In the genomic region with DNA sequence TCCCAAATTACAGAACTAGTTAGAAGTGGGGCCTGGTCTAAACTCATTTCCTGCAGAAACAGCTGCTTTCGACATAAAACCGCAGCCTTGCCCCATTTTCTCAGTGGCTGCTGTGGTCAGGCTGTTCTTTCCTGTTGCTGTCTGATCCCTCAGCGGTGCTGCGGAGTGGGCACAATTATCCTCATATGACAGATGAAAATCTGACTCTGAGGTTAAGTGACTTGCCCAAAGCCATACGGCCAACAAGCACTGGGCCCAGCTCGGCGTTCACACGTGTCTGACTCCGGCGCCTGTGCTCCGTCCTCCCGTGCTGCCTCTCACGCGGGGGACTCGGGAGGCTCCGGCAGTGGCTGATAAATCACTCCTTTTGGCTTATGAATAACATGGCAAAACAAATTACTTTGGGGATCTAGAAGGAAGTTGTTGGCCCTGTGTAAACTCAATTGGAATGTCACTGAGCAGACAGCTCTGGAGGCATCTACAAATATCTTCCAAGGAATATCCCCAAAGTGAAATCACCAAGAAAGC, we compare ENCODE assay signal across 8 cellular contexts.
A peak's percentile ranks its signal among the peaks of the same experiment; 100 is the strongest.
DNase-seq lines count a peak whose midpoint lies in the region; ATAC-seq and TF ChIP-seq lines count a peak whose summit lies in the region.

No MANE protein-coding gene starts in this region.

- peak; percentile 73 to 75 for ATAC-seq in CD4-positive, CD25-positive, alpha-beta regulatory T cell (ENCODE audit: low read depth in 2 of 2)
- ATAC-seq in HG02885 (IDR thresholded peaks at IDR 0.05; ENCODE audit: poor library complexity, unreplicated experiment) (peak; percentile 57), lung (ENCODE audit: insufficient read depth, low FRiP score) (peak; percentile 76), GM18861 (IDR thresholded peaks at IDR 0.05; ENCODE audit: unreplicated experiment) (no peak)
- ATAC-seq in activated naive CD8-positive, alpha-beta T cell treated with anti-CD3 and anti-CD28 coated beads, Interleukin-2, amount 10 ng/mL, durations not matched to agents 7 days and 5 days (ENCODE audit: low read depth): peak; percentile 72

- 39 to 57% methylated on average over 16 of the region's 16 CpGs for WGBS in lung, 2 donors

- no peaks in the 10 kb centered on the region for H3K27me3 ChIP-seq in CD4-positive, CD25-positive, alpha-beta regulatory T cell (ENCODE audit: control insufficient read depth, insufficient read depth, low read length)
- H3K27me3 ChIP-seq in lung (ENCODE audit: control insufficient read depth, insufficient read depth): no peaks in the 10 kb centered on the region

- H3K36me3 Mint-ChIP-seq in CD4-positive, CD25-positive, alpha-beta regulatory T cell: peaks cover 7% of the 10 kb centered on the region
- peaks cover 50% of the 10 kb centered on the region for H3K36me3 Mint-ChIP-seq in activated naive CD8-positive, alpha-beta T cell treated with anti-CD3 and anti-CD28 coated beads, Interleukin-2, amount 10 ng/mL, durations not matched to agents 7 days and 5 days

- no peaks in the 10 kb centered on the region for H3K9me3 ChIP-seq in CD4-positive, CD25-positive, alpha-beta regulatory T cell (ENCODE audit: control insufficient read depth in 2 of 2, low read length in 2 of 2)
- H3K9me3 ChIP-seq in lung (ENCODE audit: control insufficient read depth in 2 of 2, insufficient read depth in 1 of 2, low read length in 1 of 2): no peaks in the 10 kb centered on the region

- peaks cover 55% of the 10 kb centered on the region for H3K4me1 ChIP-seq in CD4-positive, CD25-positive, alpha-beta regulatory T cell (ENCODE audit: control insufficient read depth, insufficient read depth, low read length, poor library complexity, severe bottlenecking)
- H3K4me1 ChIP-seq in lung (ENCODE audit: control insufficient read depth in 2 of 2, insufficient read depth in 2 of 2, low read length in 2 of 2): peaks cover 0 to 5% of the 10 kb centered on the region in 2 donors

- H3K4me1 Mint-ChIP-seq in CD4-positive, CD25-positive, alpha-beta regulatory T cell: peaks cover 22 to 80% (median 63%) of the 10 kb centered on the region in 4 donors
- H3K4me1 Mint-ChIP-seq in activated naive CD8-positive, alpha-beta T cell treated with anti-CD3 and anti-CD28 coated beads, Interleukin-2, amount 10 ng/mL, durations not matched to agents 7 days and 5 days: peaks cover 70% of the 10 kb centered on the region

- peak overlapping the region; percentile 72 for H3K4me3 ChIP-seq in CD4-positive, CD25-positive, alpha-beta regulatory T cell (ENCODE audit: low read depth, low read length)
- no peak overlapping the region for H3K4me3 ChIP-seq in lung

- peaks cover 5% of the 10 kb centered on the region for H3K27me3 Mint-ChIP-seq in CD4-positive, CD25-positive, alpha-beta regulatory T cell
- no peaks in the 10 kb centered on the region for H3K27me3 Mint-ChIP-seq in activated naive CD8-positive, alpha-beta T cell treated with anti-CD3 and anti-CD28 coated beads, Interleukin-2, amount 10 ng/mL, durations not matched to agents 7 days and 5 days

- DNase-seq in CD4-positive, CD25-positive, alpha-beta regulatory T cell: peak; percentile 51 to 93 (median 77)
- DNase-seq in T-helper 1 cell: peak; percentile 48 to 92 (median 59)
- peak; percentile 81 for DNase-seq in activated naive CD8-positive, alpha-beta T cell treated with anti-CD3 and anti-CD28 coated beads, Interleukin-2, amount 10 ng/mL, durations not matched to agents 7 days and 5 days
- peak; percentile 85 for DNase-seq in lung (ENCODE audit: low spot score)
- DNase-seq in stimulated activated CD8-positive, alpha-beta memory T cell treated with anti-CD3 and anti-CD28 coated beads, Interleukin-2, amount 100 ng/mL, for 48 hours (ENCODE audit: low read depth in 2 of 2): peak; percentile 52 to 73
- no peak for DNase-seq in NCI-H345 (lab: John Stamatoyannopoulos, UW)

- peak overlapping the region; percentile 92 to 94 (median 94) for H3K27ac Mint-ChIP-seq in CD4-positive, CD25-positive, alpha-beta regulatory T cell
- peak overlapping the region; percentile 96 for H3K27ac Mint-ChIP-seq in activated naive CD8-positive, alpha-beta T cell treated with anti-CD3 and anti-CD28 coated beads, Interleukin-2, amount 10 ng/mL, durations not matched to agents 7 days and 5 days

- peak overlapping the region; percentile 83 to 89 (median 85) for H3K4me3 Mint-ChIP-seq in CD4-positive, CD25-positive, alpha-beta regulatory T cell
- peak overlapping the region; percentile 75 for H3K4me3 Mint-ChIP-seq in activated naive CD8-positive, alpha-beta T cell treated with anti-CD3 and anti-CD28 coated beads, Interleukin-2, amount 10 ng/mL, durations not matched to agents 7 days and 5 days

- no peaks in the 10 kb centered on the region for H3K36me3 ChIP-seq in CD4-positive, CD25-positive, alpha-beta regulatory T cell (ENCODE audit: control insufficient read depth, insufficient read depth, low read length)
- H3K36me3 ChIP-seq in lung (ENCODE audit: control insufficient read depth in 2 of 2, insufficient read depth in 2 of 2, low read length in 2 of 2): peaks cover 0 to 11% of the 10 kb centered on the region in 2 donors

- no peak for TF ChIP-seq CTCF in lung (IDR thresholded peaks at IDR 0.05; ENCODE audit: control extremely low read depth, extremely low read depth)

- H3K9me3 Mint-ChIP-seq in CD4-positive, CD25-positive, alpha-beta regulatory T cell: no peaks in the 10 kb centered on the region
- no peaks in the 10 kb centered on the region for H3K9me3 Mint-ChIP-seq in activated naive CD8-positive, alpha-beta T cell treated with anti-CD3 and anti-CD28 coated beads, Interleukin-2, amount 10 ng/mL, durations not matched to agents 7 days and 5 days

- POLR2A ChIA-PET in activated naive CD8-positive, alpha-beta T cell treated with anti-CD3 and anti-CD28 coated beads, Interleukin-2, amount 10 ng/mL, durations not matched to agents 7 days and 5 days (lab: Charles Lee): interaction anchor here (0.7 to 3.0 kb wide), 7 partner anchors 11 to 144 kb away, joined by 3 to 12 read pairs (median 5); partner anchors contain the start of gene MVB12B

- H3K27ac ChIP-seq in CD4-positive, CD25-positive, alpha-beta regulatory T cell (ENCODE audit: insufficient read depth, low read length, poor library complexity, severe bottlenecking): peak overlapping the region; percentile 76
- H3K27ac ChIP-seq in lung (ENCODE audit: low read depth in 1 of 2, low read length in 1 of 2): peak overlapping the region in 1 of 2 donors; percentile 52
